Comparison of ENCODE assay signal across 33 cellular contexts in the genomic region with DNA sequence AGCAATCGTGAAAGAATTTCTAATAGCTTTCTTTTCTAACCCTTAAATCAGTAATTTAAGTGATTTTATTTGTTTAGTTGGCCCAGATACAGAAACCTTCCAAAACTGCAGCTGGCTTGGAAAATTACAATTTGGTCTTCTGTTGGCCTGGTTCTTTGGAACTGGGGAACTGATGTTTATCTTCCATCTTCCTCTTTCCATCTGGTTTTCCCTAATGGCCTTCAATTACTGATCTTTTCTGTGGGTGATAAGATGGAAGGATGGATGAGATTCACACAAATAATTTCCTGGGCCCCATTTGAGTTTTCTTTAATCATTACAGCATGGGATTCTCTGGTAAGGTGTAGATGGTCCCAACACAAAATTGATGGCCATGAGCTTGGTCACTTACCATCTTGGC.
"Had no signal": no experiment of that assay in that cellular context is flagged by ENCODE, and none has a peak within 500 bp of the region (broad histone marks: within the 10 kb centered on the region; RNA-seq: fewer than 3 reads in every experiment).

No MANE protein-coding gene starts in this region.

- H3K27ac ChIP-seq: PC-9, RWPE1, SJCRH30 had no signal

- H3K36me3 ChIP-seq: MG63 had no signal

- DNase-seq: Kasumi-1, KG1, MG63, NCI-H1048, NCI-H1092 treated with DMSO at 0.1 percent for 48 hours, NCI-H1105 treated with DMSO at 0.1 percent for 48 hours, NCI-H1417, NCI-H1436, NCI-H146, NCI-H1694, NCI-H187, NCI-H1930, NCI-H2029 treated with DMSO at 0.1 percent for 48 hours, NCI-H2081 treated with DMSO at 0.1 percent for 48 hours, NCI-H2107, NCI-H2171, NCI-H226, NCI-H446 treated with DMSO at 0.1 percent for 48 hours, NCI-H510A, NCI-H524, NCI-H526, NCI-H69, NCI-H748 treated with DMSO at 0.1 percent for 48 hours, PC-9, SHP77, SIG-M5, SJCRH30, SW 1271, T-helper 1 cell had no signal

- H3K4me3 ChIP-seq: MG63, PC-9, SJCRH30 had no signal

- H3K4me2 ChIP-seq: PC-9 had no signal

- FAIRE-seq: RCC 7860 had no signal

- H3K9me3 ChIP-seq: MG63, SJCRH30 had no signal

- ATAC-seq: Panc1, Right ventricle myocardium inferior had no signal

- H3K27me3 ChIP-seq: MG63, SJCRH30 had no signal
